8 cellular contexts compared by ENCODE assay signal in the genomic region with DNA sequence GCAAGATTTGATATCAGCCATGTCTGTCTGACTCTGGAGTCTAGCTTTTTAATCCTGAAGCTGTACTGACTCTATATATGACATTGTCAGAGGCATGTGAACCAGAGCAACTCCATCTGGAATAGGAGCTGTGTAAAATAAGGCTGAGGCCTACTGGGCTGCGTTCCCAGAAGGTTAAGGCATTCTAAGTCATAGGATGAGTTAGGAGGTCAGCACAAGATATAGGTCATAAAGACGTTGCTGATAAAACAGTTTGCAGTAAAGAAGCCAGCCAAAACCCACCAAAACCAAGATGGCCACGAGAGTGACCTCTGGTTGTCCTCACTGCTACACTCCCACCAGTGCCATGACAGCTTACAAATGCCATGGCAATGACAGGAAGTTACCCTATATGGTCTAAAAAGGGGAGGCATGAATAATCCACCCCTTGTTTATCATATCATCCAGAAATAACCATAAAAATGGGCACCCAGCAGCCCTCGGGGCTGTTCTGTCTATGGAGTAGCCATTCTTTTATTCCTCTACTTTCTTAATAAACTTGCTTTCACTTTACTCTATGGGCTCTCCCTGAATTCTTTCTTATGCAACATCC.
DNase-seq lines count a peak whose midpoint lies in the region; ATAC-seq and TF ChIP-seq lines count a peak whose summit lies in the region.
"Not testable (repeated sequence)": the region's sequence is repeated elsewhere in the genome, so short reads cannot be mapped to it uniquely, and the experiment has no call there.

No MANE protein-coding gene starts in this region.

- not testable (repeated sequence) for H3K36me3 Mint-ChIP-seq in activated naive CD8-positive, alpha-beta T cell treated with anti-CD3 and anti-CD28 coated beads, Interleukin-2, amount 50 U/mL, for 24 hours (ENCODE audit: low read depth); mesothelial cell of epicardium

- CTCF ChIA-PET in AG04450 (lab: Charles Lee) (interaction anchor here (1.5 kb wide), 1 partner anchor 159 kb away, joined by 3 read pairs; no protein-coding TSS in a partner anchor), Panc1 (lab: Charles Lee) (interaction anchor here (0.6 kb wide), 1 partner anchor 17 kb away, joined by 3 read pairs; no protein-coding TSS in a partner anchor)
- CTCF ChIA-PET in HCT116 (lab: Charles Lee) = not testable (repeated sequence)

- H3K36me3 ChIP-seq in HCT116 (ENCODE audit: control insufficient read depth in 1 of 2, insufficient read depth in 2 of 2, low read length in 2 of 2); Panc1 (ENCODE audit: control insufficient read depth, insufficient read depth, low read length); testis (ENCODE audit: low read depth, missing control alignments): not testable (repeated sequence)

- POLR2A ChIA-PET in AG04450 (lab: Yijun Ruan, JAX) (interaction anchor here (0.6 to 2.6 kb wide), 3 partner anchors 15 to 348 kb away, joined by 3 to 11 read pairs (median 3); a partner anchor contains a TSS), HCT116 (lab: Charles Lee) (interaction anchor here (0.7 kb wide), 1 partner anchor 18 kb away, joined by 3 read pairs; no protein-coding TSS in a partner anchor)
- POLR2A ChIA-PET in Panc1 (lab: Charles Lee) = not testable (repeated sequence)

- RAD21 ChIA-PET in HCT116 (lab: Charles Lee; ENCODE audit: low non-redundant PET in 1 of 2, low total read pairs in 2 of 2, uncharacterized antibody in 2 of 2, unreplicated experiment in 2 of 2) = not testable (repeated sequence)

- H3K27ac ChIP-seq in AG04450 (ENCODE audit: low read depth, low read length) (peak overlapping the region; percentile 53), HCT116 (ENCODE audit: low read depth, low read length) (peak overlapping the region; percentile 65), Panc1 (ENCODE audit: low read length) (peak overlapping the region; percentile 73), testis (peak overlapping the region; percentile 21 to 59)

- H3K4me1 ChIP-seq in HCT116 (ENCODE audit: control insufficient read depth in 1 of 2, insufficient read depth in 2 of 2, low read length in 2 of 2) = peaks cover 30 to 40% of the 10 kb centered on the region in 2 experiments
- not testable (repeated sequence) for H3K4me1 ChIP-seq in Panc1 (ENCODE audit: control insufficient read depth, insufficient read depth, low read length); testis

- H3K4me3 ChIP-seq in AG04450 (ENCODE audit: low read depth, low read length); HCT116 (replicated peaks in 1 of 2; ENCODE audit: low read depth in 1 of 2, low read length in 2 of 2); Panc1 (ENCODE audit: low read depth in 2 of 2, low read length in 2 of 2); cardiac fibroblast (replicated peaks in 1 of 2; ENCODE audit: low read depth in 2 of 2, low read length in 2 of 2); fibroblast of villous mesenchyme (ENCODE audit: low read depth, low read length); testis: not testable (repeated sequence)

- peaks cover 16% of the 10 kb centered on the region for H3K9me3 Mint-ChIP-seq in activated naive CD8-positive, alpha-beta T cell treated with anti-CD3 and anti-CD28 coated beads, Interleukin-2, amount 50 U/mL, for 24 hours
- not testable (repeated sequence) for H3K9me3 Mint-ChIP-seq in mesothelial cell of epicardium

- not testable (repeated sequence) for H4K20me1 ChIP-seq in HCT116 (ENCODE audit: insufficient read depth)

- not testable (repeated sequence) for H3K9me2 ChIP-seq in HCT116 (ENCODE audit: insufficient read depth)

- not testable (repeated sequence) for H2AFZ ChIP-seq in HCT116 (ENCODE audit: low read depth, low read length, poor library complexity, severe bottlenecking)

- ATAC-seq in HCT116; Panc1; activated naive CD8-positive, alpha-beta T cell treated with anti-CD3 and anti-CD28 coated beads, Interleukin-2, amount 50 U/mL, for 24 hours: not testable (repeated sequence)

- H3K4me1 Mint-ChIP-seq in activated naive CD8-positive, alpha-beta T cell treated with anti-CD3 and anti-CD28 coated beads, Interleukin-2, amount 50 U/mL, for 24 hours = peaks cover 16% of the 10 kb centered on the region
- peaks cover 19% of the 10 kb centered on the region for H3K4me1 Mint-ChIP-seq in mesothelial cell of epicardium

- not testable (repeated sequence) for H3K4me3 Mint-ChIP-seq in activated naive CD8-positive, alpha-beta T cell treated with anti-CD3 and anti-CD28 coated beads, Interleukin-2, amount 50 U/mL, for 24 hours; mesothelial cell of epicardium

- H3K27me3 Mint-ChIP-seq in activated naive CD8-positive, alpha-beta T cell treated with anti-CD3 and anti-CD28 coated beads, Interleukin-2, amount 50 U/mL, for 24 hours; mesothelial cell of epicardium (ENCODE audit: low read depth): not testable (repeated sequence)

- WGBS in testis, 2 donors = 58 to 61% methylated on average over 4 of the region's 4 CpGs

- intact Hi-C loops in HCT116 (cut with micrococcal nuclease); Panc1 (cut with micrococcal nuclease; ENCODE audit: unreplicated experiment); testis (cut with DNase I; ENCODE audit: low total_unique reads): not testable (repeated sequence)

- H3K9me3 ChIP-seq in AG04450 (ENCODE audit: control insufficient read depth, insufficient read depth, low read length); HCT116 (ENCODE audit: control insufficient read depth in 1 of 2, insufficient read depth in 1 of 2, low read depth in 1 of 2, low read length in 2 of 2); Panc1 (ENCODE audit: control insufficient read depth, insufficient read depth, low read depth, low read length); testis: not testable (repeated sequence)

- H3K27me3 ChIP-seq in AG04450 (ENCODE audit: control insufficient read depth, insufficient read depth, low read length); HCT116 (ENCODE audit: insufficient read depth, low read length); Panc1 (ENCODE audit: control insufficient read depth, insufficient read depth, low read length); testis: not testable (repeated sequence)

- not testable (repeated sequence) for TF ChIP-seq RAD21 in HCT116 (IDR thresholded peaks at IDR 0.05; ENCODE audit: low read depth)

- not testable (repeated sequence) for H3K4me2 ChIP-seq in HCT116 (ENCODE audit: low read length)

- not testable (repeated sequence) for BruUV-seq in HCT116 (replicated peaks; lab: Mats Ljungman, UMichigan); Panc1 (replicated peaks; lab: Mats Ljungman, UMichigan)

- TF ChIP-seq POLR2A in HCT116 (IDR thresholded peaks at IDR 0.05; ENCODE audit: borderline replicate concordance, extremely low read depth, insufficient read depth, insufficient read length); testis (IDR thresholded peaks at IDR 0.05): not testable (repeated sequence)

- not testable (repeated sequence) for H3K9ac ChIP-seq in HCT116 (ENCODE audit: low read length)

- DNase-seq in AG04450 (ENCODE audit: low read depth, low spot score); HCT116 (ENCODE audit: low read depth, low spot score); Panc1 (ENCODE audit: low read depth, low spot score); activated naive CD8-positive, alpha-beta T cell treated with anti-CD3 and anti-CD28 coated beads, Interleukin-2, amount 50 U/mL, for 24 hours; mesothelial cell of epicardium (ENCODE audit: low spot score in 2 of 2, unreplicated experiment in 2 of 2); testis: not testable (repeated sequence)
- DNase-seq in cardiac fibroblast (ENCODE audit: low read depth in 2 of 2) (peak; percentile 28 to 43), fibroblast of villous mesenchyme (ENCODE audit: low read depth) (peak; percentile 94)

- in situ Hi-C loops in Panc1 (cut with HindIII; ENCODE audit: low pct_unique_long_range_greater_than_20kb, low sequenced_read_pairs) = not testable (repeated sequence)

- not testable (repeated sequence) for TF ChIP-seq CTCF in AG04450 (IDR thresholded peaks at IDR 0.05; ENCODE audit: low read depth, low read length); HCT116 (IDR thresholded peaks at IDR 0.05 in 2 of 3, conservative IDR thresholded peaks at IDR 0.05 in 1 of 3; ENCODE audit: borderline replicate concordance in 1 of 3, insufficient read depth in 1 of 3, low read depth in 2 of 3, low read length in 2 of 3); Panc1 (IDR thresholded peaks at IDR 0.05); cardiac fibroblast (IDR thresholded peaks at IDR 0.05; ENCODE audit: low read depth, low read length); fibroblast of villous mesenchyme (IDR thresholded peaks at IDR 0.05; ENCODE audit: insufficient read depth, low read depth, low read length); mesothelial cell of epicardium (IDR thresholded peaks at IDR 0.05; ENCODE audit: unreplicated experiment); testis (IDR thresholded peaks at IDR 0.05)

- H3K79me2 ChIP-seq in HCT116 (ENCODE audit: insufficient read depth, low read length) = not testable (repeated sequence)

- H3K27ac Mint-ChIP-seq in activated naive CD8-positive, alpha-beta T cell treated with anti-CD3 and anti-CD28 coated beads, Interleukin-2, amount 50 U/mL, for 24 hours = peak overlapping the region; percentile 57
- H3K27ac Mint-ChIP-seq in mesothelial cell of epicardium = peak overlapping the region; percentile 88
